ENCODE assay signal across 10 cellular contexts in the genomic region with DNA sequence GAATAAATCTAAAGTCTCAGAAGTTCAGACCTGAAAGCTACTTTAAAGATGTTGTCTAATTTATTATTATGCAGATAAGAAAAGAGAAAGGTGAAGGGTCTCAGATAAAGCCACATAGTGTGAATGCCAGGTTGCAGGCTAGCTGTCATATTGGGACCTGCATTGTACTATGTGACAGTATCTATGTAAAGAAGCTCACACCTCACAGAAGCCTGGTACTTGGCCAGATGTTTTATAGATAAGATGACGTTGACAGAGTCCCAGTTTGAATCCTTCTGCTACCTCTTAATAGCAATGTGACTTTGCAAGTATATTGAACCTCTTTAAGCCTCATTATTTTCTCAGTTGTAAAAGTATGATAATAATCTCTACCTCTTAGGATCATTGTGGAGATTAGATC.
"Had no signal": no experiment of that assay in that cellular context is flagged by ENCODE, and none has a peak within 500 bp of the region (broad histone marks: within the 10 kb centered on the region; RNA-seq: fewer than 3 reads in every experiment).

No MANE protein-coding gene starts in this region.

- H3K9me3 ChIP-seq: HAP-1 had no signal

- FAIRE-seq: HTR-8/SVneo had no signal

- ATAC-seq: HCT116 had no signal

- H3K27ac ChIP-seq: GM23248, KMS-11 had no signal

- H3K36me3 ChIP-seq: HAP-1 had no signal

- H3K4me3 ChIP-seq: GM23248, HAP-1 had no signal

- DNase-seq: GM23248, GOT3, H7, HFFc6, IMR-90, KBM-7 had no signal

- H3K4me1 ChIP-seq: HAP-1 had no signal
